ENCODE assay signal across 18 cellular contexts in genomic region chr21:42809171-42809570, GRCh38.
"Had no signal": no experiment of that assay in that cellular context is flagged by ENCODE, and none has a peak within 500 bp of the region (broad histone marks: within the 10 kb centered on the region; RNA-seq: fewer than 3 reads in every experiment).

No MANE protein-coding gene starts in this region.

- H3K9me3 ChIP-seq: right lobe of liver, thoracic aorta, tibial nerve, upper lobe of right lung, uterus had no signal

- H3K4me1 ChIP-seq: parathyroid adenoma, right lobe of liver, tibial nerve, upper lobe of right lung, uterus had no signal

- ATAC-seq: naive thymus-derived CD4-positive, alpha-beta T cell; right lobe of liver; stimulated activated naive B cell treated with anti-CD40 and anti-IgM and Interleukin-4, amounts not matched to agents 10 μg/mL and 1 μg/mL and 100 μg/mL, for 72 hours had no signal

- H3K79me2 ChIP-seq: parathyroid adenoma had no signal

- H3K36me3 ChIP-seq: right lobe of liver, thoracic aorta, tibial nerve, upper lobe of right lung, uterus had no signal

- H3K27ac ChIP-seq: coronary artery, parathyroid adenoma, right lobe of liver, thoracic aorta, tibial nerve, upper lobe of right lung, uterus had no signal

- H3K27me3 ChIP-seq: right lobe of liver, upper lobe of right lung, uterus had no signal

- DNase-seq: dermis blood vessel endothelial cell; effector memory CD4-positive, alpha-beta T cell; erythroblast; mesenchymal stem cell; midbrain; naive thymus-derived CD4-positive, alpha-beta T cell; occipital lobe; right lobe of liver; small intestine; stimulated activated CD4-positive, alpha-beta T cell treated with anti-CD3 and anti-CD28 coated beads, Interleukin-15, amount 100 ng/mL, for 24 hours; stimulated activated CD4-positive, alpha-beta T cell treated with anti-CD3 and anti-CD28 coated beads, Interleukin-2, amount 100 ng/mL, for 48 hours; stimulated activated naive B cell treated with anti-CD40 and anti-IgM and Interleukin-4, amounts not matched to agents 10 μg/mL and 1 μg/mL and 100 μg/mL, for 72 hours; upper lobe of right lung; uterus had no signal

- H2AFZ ChIP-seq: parathyroid adenoma had no signal

- H3K4me3 ChIP-seq: coronary artery, right lobe of liver, thoracic aorta, tibial nerve, upper lobe of right lung, uterus had no signal
